Comparison of ENCODE assay signal across 2 cellular contexts in genomic region chr16:4982056-4982867, GRCh38.
TF ChIP-seq lines count a peak whose summit lies in the region.

No MANE protein-coding gene starts in this region.

TF ChIP-seq in IMR-90, 13 proteins besides CTCF, POLR2A, EP300 and RAD21:
- no peak for TF ChIP-seq ELK1 (IDR thresholded peaks at IDR 0.05; ENCODE audit: borderline replicate concordance, low read depth, low read length)
- TF ChIP-seq FOS (IDR thresholded peaks at IDR 0.05; ENCODE audit: low read depth, low read length), result no peak
- TF ChIP-seq BHLHE40 (IDR thresholded peaks at IDR 0.05; ENCODE audit: low read depth, low read length), result no peak
- TF ChIP-seq RFX5 (IDR thresholded peaks at IDR 0.05; ENCODE audit: low read depth, low read length), result no peak

TF ChIP-seq in GM12891, 5 proteins besides CTCF, POLR2A, EP300 and RAD21:
- no peak for TF ChIP-seq POU2F2 (IDR thresholded peaks at IDR 0.05; ENCODE audit: low read depth, low read length)
- TF ChIP-seq TAF1 (IDR thresholded peaks at IDR 0.05; ENCODE audit: low read depth, low read length), result no peak
- no peak for TF ChIP-seq POLR2AphosphoS5 (IDR thresholded peaks at IDR 0.05; ENCODE audit: low read depth, low read length)
- no peak for TF ChIP-seq PAX5 (IDR thresholded peaks at IDR 0.05; ENCODE audit: insufficient read depth, low read length, severe bottlenecking)
- no peak for TF ChIP-seq SPI1 (IDR thresholded peaks at IDR 0.05; ENCODE audit: low read depth, low read length)
TF ChIP-seq in GM12891: peak in this region for 0.
